Comparison of ENCODE assay signal across 9 cellular contexts in the genomic region with DNA sequence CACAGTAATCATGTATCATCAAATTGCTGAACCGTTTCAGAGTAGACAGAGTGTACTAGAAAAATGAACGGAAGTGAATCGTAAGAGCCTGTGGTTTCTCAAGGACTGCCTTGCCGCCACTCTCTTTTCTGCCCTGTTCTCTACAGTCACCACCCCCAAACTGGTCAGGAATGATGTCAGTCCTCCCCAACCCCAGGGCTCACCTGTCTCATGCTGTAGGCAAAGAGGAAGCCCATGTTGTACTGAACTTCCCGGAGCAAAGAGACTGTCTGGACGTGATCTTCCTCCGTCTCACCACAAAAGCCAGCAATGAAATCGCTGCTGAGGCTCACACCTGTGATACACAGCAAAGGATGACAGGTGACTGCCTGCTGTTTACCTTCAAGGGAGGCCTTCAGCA. TPM values are rescaled to one million over a fixed set of nuclear protein-coding genes. Genes with fewer than 3 reads are reported as not detected.
DNase-seq lines count a peak whose midpoint lies in the region; ATAC-seq and FAIRE-seq lines count a peak whose summit lies in the region.
"Had no signal": no experiment of that assay in that cellular context is flagged by ENCODE, and none has a peak within 500 bp of the region (broad histone marks: within the 10 kb centered on the region; RNA-seq: fewer than 3 reads in every experiment).

No MANE protein-coding gene starts in this region.

- H3K9me3 ChIP-seq in CD4-positive, CD25-positive, alpha-beta regulatory T cell (ENCODE audit: control insufficient read depth in 2 of 2, low read length in 2 of 2): no peaks in the 10 kb centered on the region
- H3K9me3 ChIP-seq in small intestine (ENCODE audit: control insufficient read depth, low read depth): no peaks in the 10 kb centered on the region
- H3K9me3 ChIP-seq: psoas muscle had no signal

- H3K36me3 ChIP-seq in CD4-positive, CD25-positive, alpha-beta regulatory T cell (ENCODE audit: control insufficient read depth, insufficient read depth, low read length): peaks cover 71% of the 10 kb centered on the region
- H3K36me3 ChIP-seq in small intestine (ENCODE audit: control insufficient read depth in 2 of 2, insufficient read depth in 2 of 2, low read length in 2 of 2): peaks cover 0 to 13% of the 10 kb centered on the region in 2 donors

- intact Hi-C loops in Right ventricle myocardium inferior (cut with DNase I): no loop called here

- peak; percentile 34 to 49 (median 45) for DNase-seq in CD4-positive, CD25-positive, alpha-beta regulatory T cell
- peak; percentile 25 for DNase-seq in NOMO-1 treated with DMSO at 0.1 percent for 48 hours (lab: John Stamatoyannopoulos, UW; ENCODE audit: unreplicated experiment)
- peak; percentile 54 for DNase-seq in activated T-helper 9 cell treated with anti-CD3 and anti-CD28 coated beads, Interleukin-2, amount 50 U/mL, for 16 hours (ENCODE audit: low read depth)
- peak; percentile 72 for DNase-seq in small intestine
- DNase-seq in DMS 273 (lab: John Stamatoyannopoulos, UW; ENCODE audit: unreplicated experiment): no peak
- DNase-seq in NCI-H524 treated with DMSO at 0.1 percent for 48 hours (lab: John Stamatoyannopoulos, UW): no peak
- DNase-seq in Right ventricle myocardium inferior (ENCODE audit: missing footprints): no peak
- no peak for DNase-seq in NCI-H1436 (lab: John Stamatoyannopoulos, UW)
- DNase-seq: psoas muscle had no signal

- H3K4me3 ChIP-seq in CD4-positive, CD25-positive, alpha-beta regulatory T cell (ENCODE audit: low read depth, low read length): no peak overlapping the region
- no peak overlapping the region for H3K4me3 ChIP-seq in small intestine (ENCODE audit: low read depth in 1 of 2, low read length in 2 of 2)
- H3K4me3 ChIP-seq: psoas muscle had no signal

- H3K4me1 Mint-ChIP-seq in CD4-positive, CD25-positive, alpha-beta regulatory T cell: peaks cover 0 to 19% (median 10%) of the 10 kb centered on the region in 4 donors

- H3K4me3 Mint-ChIP-seq in CD4-positive, CD25-positive, alpha-beta regulatory T cell: peak overlapping the region in 2 of 4 donors; percentile 36 to 72

- WGBS in small intestine, 3 donors: 81 to 87% (median 82%) methylated on average over 8 of the region's 8 CpGs

- FAIRE-seq in small intestine (lab: Jason Lieb, UNC): no peak

- no peaks in the 10 kb centered on the region for H3K27me3 Mint-ChIP-seq in CD4-positive, CD25-positive, alpha-beta regulatory T cell

- no peaks in the 10 kb centered on the region for H3K9me3 Mint-ChIP-seq in CD4-positive, CD25-positive, alpha-beta regulatory T cell

- no peaks in the 10 kb centered on the region for H3K27me3 ChIP-seq in CD4-positive, CD25-positive, alpha-beta regulatory T cell (ENCODE audit: control insufficient read depth, insufficient read depth, low read length)
- no peaks in the 10 kb centered on the region for H3K27me3 ChIP-seq in small intestine (ENCODE audit: control insufficient read depth in 2 of 2, insufficient read depth in 2 of 2, low read length in 2 of 2)

- peaks cover 28% of the 10 kb centered on the region for H3K36me3 Mint-ChIP-seq in CD4-positive, CD25-positive, alpha-beta regulatory T cell

- H3K4me1 ChIP-seq in CD4-positive, CD25-positive, alpha-beta regulatory T cell (ENCODE audit: control insufficient read depth, insufficient read depth, low read length, poor library complexity, severe bottlenecking): no peaks in the 10 kb centered on the region
- no peaks in the 10 kb centered on the region for H3K4me1 ChIP-seq in small intestine (ENCODE audit: control insufficient read depth in 2 of 2, insufficient read depth in 1 of 2, low read depth in 1 of 2, low read length in 1 of 2)
- H3K4me1 ChIP-seq: psoas muscle had no signal

- H3K27ac Mint-ChIP-seq in CD4-positive, CD25-positive, alpha-beta regulatory T cell: peak overlapping the region; percentile 90 to 94 (median 92)

- H3K27ac ChIP-seq in CD4-positive, CD25-positive, alpha-beta regulatory T cell (ENCODE audit: insufficient read depth, low read length, poor library complexity, severe bottlenecking): peak overlapping the region; percentile 57
- H3K27ac ChIP-seq in small intestine (ENCODE audit: low read depth in 1 of 2, low read length in 1 of 2): peak overlapping the region in 1 of 2 donors; percentile 73
- H3K27ac ChIP-seq: psoas muscle had no signal

- ATAC-seq in CD4-positive, CD25-positive, alpha-beta regulatory T cell (ENCODE audit: low read depth in 2 of 2): peak; percentile 70 to 74
- ATAC-seq in Right ventricle myocardium inferior: no peak
- ATAC-seq: psoas muscle had no signal

RNA-seq across cellular contexts. Expression of a gene that starts 31.0 kb away (rescaled TPM):
- total RNA-seq in CD4-positive, CD25-positive, alpha-beta regulatory T cell: 48.0 TPM
- polyA plus RNA-seq in CD4-positive, CD25-positive, alpha-beta regulatory T cell: 10 to 100 TPM; 31.4 to 37.6 (median 34.6) TPM
- 10 to 100 TPM; 30.0 to 32.0 (median 30.6) TPM for polyA plus RNA-seq in small intestine
- 18.3 TPM for total RNA-seq in Right ventricle myocardium inferior

Comparison
In these comparisons a context has a peak if more than half of its experiments do, and no peak if none do; other contexts are left out.
1. DNase-seq: peak in CD4-positive, CD25-positive, alpha-beta regulatory T cell (3 of 3), NOMO-1 treated with DMSO at 0.1 percent for 48 hours (single experiment), activated T-helper 9 cell treated with anti-CD3 and anti-CD28 coated beads, Interleukin-2, amount 50 U/mL, for 16 hours (single experiment) and small intestine (single experiment); none in DMS 273 (single experiment), NCI-H524 treated with DMSO at 0.1 percent for 48 hours (single experiment), Right ventricle myocardium inferior (single experiment) and NCI-H1436 (single experiment).